13 cellular contexts compared by ENCODE assay signal in the genomic region with DNA sequence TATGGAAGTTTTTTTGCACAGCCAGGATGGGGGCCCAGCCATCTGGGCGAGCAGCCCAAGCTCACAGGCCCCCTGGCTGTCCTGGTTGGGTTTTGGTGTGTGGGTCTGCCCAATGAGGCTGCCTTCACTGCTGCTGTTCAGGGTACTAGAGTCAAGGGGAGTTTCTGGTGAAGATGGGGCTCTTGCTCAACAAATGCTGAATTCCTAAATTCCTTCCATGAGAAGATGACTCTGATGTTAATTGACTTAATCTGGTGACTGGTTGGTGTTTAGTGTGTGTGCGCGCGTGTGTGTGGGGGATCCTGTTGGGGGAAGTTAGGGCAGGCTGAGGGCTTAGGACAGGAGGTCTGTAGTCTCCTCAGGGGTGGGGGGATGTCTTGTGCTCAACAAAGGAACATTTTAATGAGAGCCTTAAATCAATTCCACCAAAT. TPM values are rescaled to one million over a fixed set of nuclear protein-coding genes. Genes with fewer than 3 reads are reported as not detected.
DNase-seq lines count a peak whose midpoint lies in the region; ATAC-seq, FAIRE-seq and TF ChIP-seq lines count a peak whose summit lies in the region.
"Had no signal": no experiment of that assay in that cellular context is flagged by ENCODE, and none has a peak within 500 bp of the region (broad histone marks: within the 10 kb centered on the region; RNA-seq: fewer than 3 reads in every experiment).

No MANE protein-coding gene starts in this region.

- no peaks in the 10 kb centered on the region for H3K9me3 Mint-ChIP-seq in HFFc6
- H3K9me3 Mint-ChIP-seq: activated CD4-positive, alpha-beta T cell treated with anti-CD3 and anti-CD28 coated beads, Interleukin-2, amount 10 ng/mL, durations not matched to agents 7 days and 5 days had no signal

- CTCF ChIA-PET in AG04450 (lab: Charles Lee): interaction anchor here (1.2 to 2.7 kb wide), 2 partner anchors 11 to 65 kb away, joined by 5 to 15 read pairs; no protein-coding TSS in a partner anchor

- H3K27me3 Mint-ChIP-seq in HFFc6 (ENCODE audit: insufficient read depth): peaks cover 4% of the 10 kb centered on the region; the same call in 1 of the 2 replicates

- ATAC-seq in GM18867 (IDR thresholded peaks at IDR 0.05; ENCODE audit: unreplicated experiment): no peak
- ATAC-seq: heart right ventricle had no signal

- H3K4ac ChIP-seq in mesendoderm (ENCODE audit: low read depth, low read length): peak overlapping the region; percentile 24

- DNase-seq in AG04450 (ENCODE audit: low read depth, low spot score): no peak
- DNase-seq in HFFc6: peak; percentile 53
- DNase-seq in bronchial epithelial cell (ENCODE audit: low read depth): no peak
- DNase-seq in mesendoderm: peak; percentile 73
- DNase-seq in UCSD-AML1 (lab: John Stamatoyannopoulos, UW; ENCODE audit: unreplicated experiment): no peak
- DNase-seq in NCI-H1694 (lab: John Stamatoyannopoulos, UW): no peak
- DNase-seq in NCI-H2196 (lab: John Stamatoyannopoulos, UW; ENCODE audit: unreplicated experiment): no peak
- DNase-seq: activated CD4-positive, alpha-beta T cell treated with anti-CD3 and anti-CD28 coated beads, Interleukin-2, amount 10 ng/mL, durations not matched to agents 7 days and 5 days; amygdala; CD4-positive, CD25-positive, alpha-beta regulatory T cell; heart right ventricle; NCI-H1092 treated with DMSO at 0.1 percent for 48 hours had no signal

- H4K8ac ChIP-seq in mesendoderm (ENCODE audit: low read depth, low read length): no peak overlapping the region

- peaks cover 12% of the 10 kb centered on the region for H3K79me1 ChIP-seq in mesendoderm (ENCODE audit: low read length)

- TF ChIP-seq CTCF in AG04450 (IDR thresholded peaks at IDR 0.05; ENCODE audit: low read depth, low read length): peak; percentile 18; the same call in 1 of the 2 replicates
- no peak for TF ChIP-seq CTCF in HFFc6 (IDR thresholded peaks at IDR 0.05)
- TF ChIP-seq CTCF in bronchial epithelial cell (IDR thresholded peaks at IDR 0.05; ENCODE audit: insufficient read depth, low read length, severe bottlenecking): no peak

- no peak for FAIRE-seq in bronchial epithelial cell (lab: Jason Lieb, UNC)

- H3K4me1 Mint-ChIP-seq in HFFc6 (ENCODE audit: low read depth): peaks cover 42% of the 10 kb centered on the region

- H3K4me3 ChIP-seq in AG04450 (ENCODE audit: low read depth, low read length) (peak overlapping the region; percentile 87), bronchial epithelial cell (ENCODE audit: low read depth, low read length) (peak overlapping the region; percentile 83), mesendoderm (ENCODE audit: low read length) (peak overlapping the region; percentile 92)

- H2BK15ac ChIP-seq in mesendoderm (replicated peaks; ENCODE audit: low read depth): no peak overlapping the region

- peaks cover 3% of the 10 kb centered on the region; the same call in 1 of the 2 replicates for H3K9me3 ChIP-seq in AG04450 (ENCODE audit: control insufficient read depth, insufficient read depth, low read length)
- H3K9me3 ChIP-seq: heart right ventricle had no signal

- H2BK120ac ChIP-seq in mesendoderm (ENCODE audit: low read depth, low read length): no peak overlapping the region

- no peaks in the 10 kb centered on the region for H3K27me3 ChIP-seq in AG04450 (ENCODE audit: control insufficient read depth, insufficient read depth, low read length)
- no peaks in the 10 kb centered on the region for H3K27me3 ChIP-seq in bronchial epithelial cell (ENCODE audit: control insufficient read depth, insufficient read depth, low read length)
- H3K27me3 ChIP-seq in mesendoderm (ENCODE audit: insufficient read depth, low read length, poor library complexity): no peaks in the 10 kb centered on the region

- H3K4me1 ChIP-seq in mesendoderm (ENCODE audit: control insufficient read depth, low read depth, low read length): peaks cover 17% of the 10 kb centered on the region

- peak overlapping the region; percentile 89 for H3K4me3 Mint-ChIP-seq in HFFc6

- no CpG with 5 or more reads among the region's 4 CpGs for WGBS in mesendoderm (ENCODE audit: extremely low coverage, insufficient coverage, low lambda C conversion rate)

- peak overlapping the region; percentile 97 for H3K56ac ChIP-seq in mesendoderm (ENCODE audit: low read length)

- H3K27ac Mint-ChIP-seq in HFFc6: peak overlapping the region; percentile 67
- H3K27ac Mint-ChIP-seq: activated CD4-positive, alpha-beta T cell treated with anti-CD3 and anti-CD28 coated beads, Interleukin-2, amount 10 ng/mL, durations not matched to agents 7 days and 5 days; CD4-positive, CD25-positive, alpha-beta regulatory T cell had no signal

- no peaks in the 10 kb centered on the region; the same call in 1 of the 2 replicates for H3K36me3 Mint-ChIP-seq in HFFc6 (ENCODE audit: low read depth)

- peak overlapping the region; percentile 77 for H2BK5ac ChIP-seq in mesendoderm (ENCODE audit: low read length)

- peak overlapping the region; percentile 68 for H3K18ac ChIP-seq in mesendoderm (ENCODE audit: low read length)

- no peak overlapping the region for H4K5ac ChIP-seq in mesendoderm (ENCODE audit: low read length)

- H3K23ac ChIP-seq in mesendoderm (ENCODE audit: low read length): no peak overlapping the region

- POLR2A ChIA-PET in AG04450 (lab: Yijun Ruan, JAX): interaction anchor here (1.1 to 3.5 kb wide), 5 partner anchors 12 to 285 kb away, joined by 3 to 18 read pairs (median 5); no protein-coding TSS in a partner anchor

- H3K9ac ChIP-seq in mesendoderm (ENCODE audit: low read length): peak overlapping the region; percentile 99

- peaks cover 59% of the 10 kb centered on the region for H3K79me2 ChIP-seq in mesendoderm (ENCODE audit: control insufficient read depth, insufficient read depth, low read length)

- H2AK5ac ChIP-seq in mesendoderm (ENCODE audit: low read length): peak overlapping the region; percentile 37

- peak overlapping the region; percentile 54 for H3K4me2 ChIP-seq in mesendoderm (ENCODE audit: low read length)

- peak overlapping the region; percentile 90 for H3K27ac ChIP-seq in AG04450 (ENCODE audit: low read depth, low read length)
- peak overlapping the region; percentile 87 for H3K27ac ChIP-seq in mesendoderm (ENCODE audit: low read depth, low read length)
- H3K27ac ChIP-seq: heart right ventricle had no signal

- no peaks in the 10 kb centered on the region for H3K36me3 ChIP-seq in bronchial epithelial cell (ENCODE audit: control insufficient read depth, insufficient read depth, low read length)
- H3K36me3 ChIP-seq in mesendoderm (ENCODE audit: control insufficient read depth, insufficient read depth, low read length): no peaks in the 10 kb centered on the region

RNA-seq across cellular contexts. Expression of gene PTK7, which starts 1.9 kb away (rescaled TPM):
- 146 and 179 TPM in 2 replicates for polyA plus RNA-seq in AG04450 (2011; rRNA removed)
- polyA minus RNA-seq in AG04450 (2011; rRNA and poly(A)+ RNA removed): 230 and 312 TPM in 2 replicates
- 100 to 1,000 TPM in 1 of 6 experiments, 10 to 100 TPM in 5; 62.8 to 115 (median 66.7) TPM for total RNA-seq in HFFc6 (2021; fragmentation: NEBNext Ultra II Directional; extraction: Animal tissue kit (Norgen Biotek cat#: 25700))
- 53.2 and 69.5 TPM in 2 replicates for total RNA-seq in bronchial epithelial cell
- polyA plus RNA-seq in mesendoderm (2013, experiment 1 of 2): 62.6 TPM
- polyA plus RNA-seq in mesendoderm (2013, experiment 2 of 2): 63.6 TPM

RNA-seq across cellular contexts. Expression of gene KLC4, which starts 18.6 kb away (rescaled TPM):
- 9.1 and 10.2 TPM in 2 replicates for polyA plus RNA-seq in AG04450 (2011; rRNA removed)
- 10.4 and 14.7 TPM in 2 replicates for polyA minus RNA-seq in AG04450 (2011; rRNA and poly(A)+ RNA removed)
- 10 to 100 TPM; 10.7 to 12.6 (median 11.8) TPM for total RNA-seq in HFFc6 (2021; fragmentation: NEBNext Ultra II Directional; extraction: Animal tissue kit (Norgen Biotek cat#: 25700))
- 10.4 and 14.5 TPM in 2 replicates for total RNA-seq in bronchial epithelial cell
- 11.9 TPM for polyA plus RNA-seq in mesendoderm (2013, experiment 1 of 2)
- polyA plus RNA-seq in mesendoderm (2013, experiment 2 of 2): 12.4 TPM

RNA-seq across cellular contexts. Expression of gene MRPL2, which starts 18.8 kb away (rescaled TPM):
- polyA plus RNA-seq in AG04450 (2011; rRNA removed): 19.3 and 19.4 TPM in 2 replicates
- polyA minus RNA-seq in AG04450 (2011; rRNA and poly(A)+ RNA removed): 19.3 and 23.8 TPM in 2 replicates
- total RNA-seq in HFFc6 (2021; fragmentation: NEBNext Ultra II Directional; extraction: Animal tissue kit (Norgen Biotek cat#: 25700)): 10 to 100 TPM; 52.6 to 62.9 (median 58.7) TPM
- total RNA-seq in bronchial epithelial cell: 32.8 and 50.3 TPM in 2 replicates
- 59.0 TPM for polyA plus RNA-seq in mesendoderm (2013, experiment 1 of 2)
- polyA plus RNA-seq in mesendoderm (2013, experiment 2 of 2): 62.6 TPM

RNA-seq across cellular contexts. Expression of gene CUL7, which starts 24.3 kb away (rescaled TPM):
- 37.5 and 44.8 TPM in 2 replicates for polyA plus RNA-seq in AG04450 (2011; rRNA removed)
- polyA minus RNA-seq in AG04450 (2011; rRNA and poly(A)+ RNA removed): 71.2 and 104 TPM in 2 replicates
- 10 to 100 TPM; 33.7 to 50.3 (median 37.0) TPM for total RNA-seq in HFFc6 (2021; fragmentation: NEBNext Ultra II Directional; extraction: Animal tissue kit (Norgen Biotek cat#: 25700))
- 16.9 and 20.5 TPM in 2 replicates for total RNA-seq in bronchial epithelial cell
- 5.4 TPM for polyA plus RNA-seq in mesendoderm (2013, experiment 1 of 2)
- 5.2 TPM for polyA plus RNA-seq in mesendoderm (2013, experiment 2 of 2)

RNA-seq across cellular contexts. Expression of gene RRP36, which starts 56.6 kb away (rescaled TPM):
- polyA plus RNA-seq in AG04450 (2011; rRNA removed): 50.3 and 54.0 TPM in 2 replicates
- polyA minus RNA-seq in AG04450 (2011; rRNA and poly(A)+ RNA removed): 43.2 and 43.7 TPM in 2 replicates
- 100 to 1,000 TPM in 2 of 6 experiments, 10 to 100 TPM in 4; 85.0 to 101 (median 96.4) TPM for total RNA-seq in HFFc6 (2021; fragmentation: NEBNext Ultra II Directional; extraction: Animal tissue kit (Norgen Biotek cat#: 25700))
- total RNA-seq in bronchial epithelial cell: 84.7 and 97.1 TPM in 2 replicates
- 126 TPM for polyA plus RNA-seq in mesendoderm (2013, experiment 1 of 2)
- polyA plus RNA-seq in mesendoderm (2013, experiment 2 of 2): 127 TPM

Comparison
In these comparisons a context has a peak if more than half of its experiments do, and no peak if none do; other contexts are left out.
1. DNase-seq: peak in HFFc6 (single experiment) and mesendoderm (single experiment); none in AG04450 (single experiment), bronchial epithelial cell (single experiment), UCSD-AML1 (single experiment), NCI-H1694 (single experiment) and NCI-H2196 (single experiment).
2. Peak in every context shown above with its lines, with median percentiles within 50 percentile points of each other: H3K4me3 ChIP-seq.